Comparison of ENCODE assay signal across 17 cellular contexts in genomic region chr18:28485210-28485801, GRCh38.
A peak's percentile ranks its signal among the peaks of the same experiment; 100 is the strongest.
DNase-seq lines count a peak whose midpoint lies in the region; ATAC-seq and TF ChIP-seq lines count a peak whose summit lies in the region.
"Had no signal": no experiment of that assay in that cellular context is flagged by ENCODE, and none has a peak within 500 bp of the region (broad histone marks: within the 10 kb centered on the region; RNA-seq: fewer than 3 reads in every experiment).

No MANE protein-coding gene starts in this region.

- H3K9me3 Mint-ChIP-seq in chondrocyte (ENCODE audit: low read depth) = peaks cover 3% of the 10 kb centered on the region
- H3K9me3 Mint-ChIP-seq in activated CD4-positive, alpha-beta T cell treated with anti-CD3 and anti-CD28 coated beads, Interleukin-2, amount 10 ng/mL, durations not matched to agents 24 days and 14 days = peaks cover 14% of the 10 kb centered on the region

- no peak overlapping the region for H3K27ac ChIP-seq in KMS-11
- H3K27ac ChIP-seq in foreskin keratinocyte = no peak overlapping the region
- H3K27ac ChIP-seq: 22Rv1 had no signal

- no peak overlapping the region for H2AFZ ChIP-seq in KMS-11 (ENCODE audit: low read depth)

- H3K27me3 ChIP-seq in KMS-11 (ENCODE audit: insufficient read depth, low read depth) (no peaks in the 10 kb centered on the region), foreskin keratinocyte (peaks cover 7% of the 10 kb centered on the region)
- H3K27me3 ChIP-seq: BLaER1 treated with 17β-estradiol and CSF1 and Interleukin-3, amounts not matched to agents 10 nM and 100 nM had no signal

- ATAC-seq in foreskin keratinocyte (no peak), GM21619 (IDR thresholded peaks at IDR 0.05; ENCODE audit: unreplicated experiment) (no peak), HG02588 (IDR thresholded peaks at IDR 0.05; ENCODE audit: unreplicated experiment) (no peak)
- ATAC-seq: K562 had no signal

- H4K20me1 ChIP-seq in KMS-11 (ENCODE audit: insufficient read depth) = no peaks in the 10 kb centered on the region
- H4K20me1 ChIP-seq: BLaER1 treated with 17β-estradiol and CSF1 and Interleukin-3, amounts not matched to agents 10 nM and 100 nM had no signal

- no peak overlapping the region for H3K27ac Mint-ChIP-seq in chondrocyte (ENCODE audit: unreplicated experiment)
- no peak overlapping the region for H3K27ac Mint-ChIP-seq in activated CD4-positive, alpha-beta T cell treated with anti-CD3 and anti-CD28 coated beads, Interleukin-2, amount 10 ng/mL, durations not matched to agents 24 days and 14 days
- H3K27ac Mint-ChIP-seq: T-helper 2 cell treated with Interferon-gamma antibody and Interleukin-4, amounts not matched to agents 5 μg/mL and 100 μg/mL, for 36 hours had no signal

- H3K27me3 Mint-ChIP-seq in chondrocyte (ENCODE audit: low read depth) = no peaks in the 10 kb centered on the region
- no peaks in the 10 kb centered on the region for H3K27me3 Mint-ChIP-seq in activated CD4-positive, alpha-beta T cell treated with anti-CD3 and anti-CD28 coated beads, Interleukin-2, amount 10 ng/mL, durations not matched to agents 24 days and 14 days

- H3K9ac ChIP-seq in KMS-11 = no peak overlapping the region
- H3K9ac ChIP-seq: BLaER1 treated with 17β-estradiol and CSF1 and Interleukin-3, amounts not matched to agents 10 nM and 100 nM had no signal

- H3K79me2 ChIP-seq in KMS-11 (ENCODE audit: insufficient read depth, low read depth) = no peaks in the 10 kb centered on the region

- H3K4me2 ChIP-seq in KMS-11 = peak overlapping the region; percentile 12; the same call in 1 of the 2 replicates

- DNase-seq in NCI-H1105 treated with DMSO at 0.1 percent for 48 hours (lab: John Stamatoyannopoulos, UW) = peak; percentile 46
- DNase-seq in NCI-H1105 (lab: John Stamatoyannopoulos, UW) = no peak
- DNase-seq in chondrocyte (ENCODE audit: low spot score) = no peak
- DNase-seq in foreskin keratinocyte = no peak
- DNase-seq in activated CD4-positive, alpha-beta T cell treated with anti-CD3 and anti-CD28 coated beads, Interleukin-2, amount 10 ng/mL, durations not matched to agents 24 days and 14 days = no peak
- DNase-seq: NCI-H1930, NCI-H2171, NCI-H446 treated with DMSO at 0.1 percent for 48 hours, NCI-H774, SW 1271 had no signal

- no peaks in the 10 kb centered on the region for H3K4me1 Mint-ChIP-seq in chondrocyte (ENCODE audit: low read depth)
- H3K4me1 Mint-ChIP-seq in activated CD4-positive, alpha-beta T cell treated with anti-CD3 and anti-CD28 coated beads, Interleukin-2, amount 10 ng/mL, durations not matched to agents 24 days and 14 days = no peaks in the 10 kb centered on the region

- no peaks in the 10 kb centered on the region for H3K36me3 Mint-ChIP-seq in chondrocyte (ENCODE audit: low read depth)
- H3K36me3 Mint-ChIP-seq in activated CD4-positive, alpha-beta T cell treated with anti-CD3 and anti-CD28 coated beads, Interleukin-2, amount 10 ng/mL, durations not matched to agents 24 days and 14 days (ENCODE audit: low read depth) = no peaks in the 10 kb centered on the region

- no peak overlapping the region for H3K4me3 ChIP-seq in KMS-11 (IDR thresholded peaks at IDR 0.05; ENCODE audit: insufficient read depth, low read depth, low read length)
- H3K4me3 ChIP-seq: BLaER1 treated with 17β-estradiol and CSF1 and Interleukin-3, amounts not matched to agents 10 nM and 100 nM; K562 had no signal

- H3K4me3 Mint-ChIP-seq in chondrocyte (ENCODE audit: unreplicated experiment) = no peak overlapping the region
- H3K4me3 Mint-ChIP-seq in activated CD4-positive, alpha-beta T cell treated with anti-CD3 and anti-CD28 coated beads, Interleukin-2, amount 10 ng/mL, durations not matched to agents 24 days and 14 days = no peak overlapping the region
- H3K4me3 Mint-ChIP-seq: T-helper 2 cell treated with Interferon-gamma antibody and Interleukin-4, amounts not matched to agents 5 μg/mL and 100 μg/mL, for 36 hours had no signal

- intact Hi-C loops in activated CD4-positive, alpha-beta T cell treated with anti-CD3 and anti-CD28 coated beads, Interleukin-2, amount 10 ng/mL, durations not matched to agents 24 days and 14 days (cut with micrococcal nuclease) = no loop called here

- TF ChIP-seq CTCF in KMS-11 (conservative IDR thresholded peaks at IDR 0.05; ENCODE audit: low read depth, low read length) = no peak
- TF ChIP-seq CTCF in chondrocyte (IDR thresholded peaks at IDR 0.05) = peak; percentile 36
- no peak for TF ChIP-seq CTCF in foreskin keratinocyte (conservative IDR thresholded peaks at IDR 0.05)

- no peaks in the 10 kb centered on the region for H3K36me3 ChIP-seq in KMS-11 (ENCODE audit: insufficient read depth)
- H3K36me3 ChIP-seq: BLaER1 treated with 17β-estradiol and CSF1 and Interleukin-3, amounts not matched to agents 10 nM and 100 nM had no signal

- H3K4me1 ChIP-seq in KMS-11 (ENCODE audit: low read depth, poor library complexity, severe bottlenecking) (peaks cover 18% of the 10 kb centered on the region), foreskin keratinocyte (no peaks in the 10 kb centered on the region)
